ENCODE assay signal across 12 cellular contexts in the genomic region with DNA sequence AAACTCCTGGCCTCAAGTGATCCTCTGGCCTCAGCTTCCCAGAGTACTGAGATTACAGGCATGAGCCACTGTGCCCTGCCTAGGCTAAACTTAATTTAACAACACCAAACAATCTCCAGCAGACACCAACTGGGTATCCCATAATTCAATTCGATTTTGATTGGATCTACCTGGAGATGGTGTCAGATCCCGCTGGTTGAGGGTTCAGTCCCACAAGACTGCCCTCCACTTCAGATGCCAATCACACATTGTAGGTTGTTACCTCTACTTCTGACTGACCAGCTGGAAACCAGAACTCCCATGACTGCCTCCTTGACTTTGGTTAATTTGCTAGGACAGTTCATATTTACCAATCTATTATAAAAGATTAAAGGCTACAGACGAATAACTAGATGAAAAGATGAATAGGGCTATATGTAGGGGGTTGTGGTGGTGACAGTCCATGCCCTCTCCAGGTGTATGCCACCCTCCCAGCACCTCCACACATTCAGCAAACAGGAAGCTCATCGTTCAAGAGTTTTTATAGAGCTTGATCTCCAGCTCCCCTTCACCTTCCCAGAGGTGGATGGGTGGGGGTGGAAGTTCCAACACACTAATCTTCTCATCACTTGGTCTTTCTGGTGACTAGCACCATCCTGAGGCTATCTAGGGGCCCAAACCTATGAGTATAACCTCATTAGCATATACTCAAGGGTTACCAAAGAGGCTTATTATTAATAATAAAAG. TPM values are rescaled to one million over a fixed set of nuclear protein-coding genes. Genes with fewer than 3 reads are reported as not detected.
A peak's percentile ranks its signal among the peaks of the same experiment; 100 is the strongest.
DNase-seq lines count a peak whose midpoint lies in the region; FAIRE-seq and TF ChIP-seq lines count a peak whose summit lies in the region.
"Had no signal": no experiment of that assay in that cellular context is flagged by ENCODE, and none has a peak within 500 bp of the region (broad histone marks: within the 10 kb centered on the region; RNA-seq: fewer than 3 reads in every experiment).

No MANE protein-coding gene starts in this region.

- no peaks in the 10 kb centered on the region for H4K20me1 ChIP-seq in SU-DHL-6 (ENCODE audit: low read depth, low read length)

- H3K4me3 ChIP-seq in SU-DHL-6 (ENCODE audit: insufficient read depth, low read length, poor library complexity, severe bottlenecking) (no peak overlapping the region), epithelial cell of esophagus (ENCODE audit: low read length) (no peak overlapping the region)
- H3K4me3 ChIP-seq: MG63 had no signal

- H3K4me2 ChIP-seq in SU-DHL-6 (ENCODE audit: low read depth, low read length, poor library complexity, severe bottlenecking): no peak overlapping the region

- H3F3A ChIP-seq in SU-DHL-6 (ENCODE audit: insufficient read depth): peaks cover 81% of the 10 kb centered on the region

- H3K36me3 ChIP-seq in SU-DHL-6 (ENCODE audit: low read length): peaks cover 30% of the 10 kb centered on the region

- no peaks in the 10 kb centered on the region for H3K9me2 ChIP-seq in SU-DHL-6 (replicated peaks; ENCODE audit: insufficient read depth, low read length)

- DNase-seq in epithelial cell of esophagus (ENCODE audit: low read depth): peak; percentile 23
- no peak for DNase-seq in NCI-H1694 treated with DMSO at 0.1 percent for 48 hours (lab: John Stamatoyannopoulos, UW)
- DNase-seq in NCI-H1694 (lab: John Stamatoyannopoulos, UW): no peak
- DNase-seq in UCSD-AML1 (lab: John Stamatoyannopoulos, UW; ENCODE audit: unreplicated experiment): no peak
- DNase-seq in frontal cortex (ENCODE audit: low spot score in 2 of 2): no peak
- DNase-seq: activated gamma-delta T cell, MG63, NCI-H446, retina had no signal

- no peak for FAIRE-seq in frontal cortex (lab: Jason Lieb, UNC)

- no peak overlapping the region for H2AFZ ChIP-seq in SU-DHL-6 (ENCODE audit: low read depth, low read length, severe bottlenecking)

- H3K9me3 ChIP-seq in SU-DHL-6 (ENCODE audit: insufficient read depth, low read length): no peaks in the 10 kb centered on the region
- H3K9me3 ChIP-seq: MG63 had no signal

- TF ChIP-seq CTCF in C4-2B (conservative IDR thresholded peaks at IDR 0.05) (no peak), GM12873 (IDR thresholded peaks at IDR 0.05; ENCODE audit: insufficient read depth, low read depth, low read length, missing control alignments) (peak; percentile 0), SU-DHL-6 (IDR thresholded peaks at IDR 0.05; ENCODE audit: insufficient read depth, low read length, poor library complexity, severe bottlenecking) (no peak), epithelial cell of esophagus (IDR thresholded peaks at IDR 0.05; ENCODE audit: insufficient read depth, low read depth, low read length, missing control alignments) (no peak)

- H3K27ac ChIP-seq in C4-2B (peak overlapping the region; percentile 13; the same call in 1 of the 2 replicates), SU-DHL-6 (ENCODE audit: low read depth, low read length) (peak overlapping the region; percentile 95; the same call in 1 of the 2 replicates)

- no peaks in the 10 kb centered on the region for H3K27me3 ChIP-seq in SU-DHL-6 (ENCODE audit: low read length)
- H3K27me3 ChIP-seq: MG63 had no signal

- 0 out of 2 replicates have a peak, but pooled peaks cover under 1% of the 10 kb centered on the region for H3K79me2 ChIP-seq in SU-DHL-6 (ENCODE audit: insufficient read depth, low read length)

- H3K9ac ChIP-seq in SU-DHL-6 (ENCODE audit: low read length): no peak overlapping the region

RNA-seq across cellular contexts. Expression of gene B2M, which starts 9.3 kb away (rescaled TPM):
- total RNA-seq in frontal cortex: 295 TPM

RNA-seq across cellular contexts. Expression of gene PATL2, which starts 9.5 kb away (rescaled TPM):
- not detected for total RNA-seq in frontal cortex

RNA-seq across cellular contexts. Expression of gene TRIM69, which starts 15.7 kb away (rescaled TPM):
- total RNA-seq in frontal cortex: 40.4 TPM

RNA-seq across cellular contexts. Expression of gene SPG11, which starts 57.2 kb away (rescaled TPM):
- 73.0 TPM for total RNA-seq in frontal cortex
